13 cellular contexts compared by ENCODE assay signal in genomic region chr6:139249387-139249786, GRCh38. TPM values are rescaled to one million over a fixed set of nuclear protein-coding genes. Genes with fewer than 3 reads are reported as not detected.
DNase-seq lines count a peak whose midpoint lies in the region; ATAC-seq and TF ChIP-seq lines count a peak whose summit lies in the region.
"Had no signal": no experiment of that assay in that cellular context is flagged by ENCODE, and none has a peak within 500 bp of the region (broad histone marks: within the 10 kb centered on the region; RNA-seq: fewer than 3 reads in every experiment).

No MANE protein-coding gene starts in this region.

- peaks cover 59% of the 10 kb centered on the region for H3K4me1 Mint-ChIP-seq in stimulated activated naive CD8-positive, alpha-beta T cell treated with anti-CD3 and anti-CD28 coated beads, Interleukin-15, Interleukin-2, amounts not matched to agents 100 ng/mL and 50 ng/mL, for 24 hours (ENCODE audit: low read depth)

- H3K27me3 Mint-ChIP-seq in stimulated activated naive CD8-positive, alpha-beta T cell treated with anti-CD3 and anti-CD28 coated beads, Interleukin-15, Interleukin-2, amounts not matched to agents 100 ng/mL and 50 ng/mL, for 24 hours: no peaks in the 10 kb centered on the region

- H3K27ac ChIP-seq in right atrium auricular region: peak overlapping the region in 1 of 2 donors; percentile 86
- H3K27ac ChIP-seq: WERI-Rb-1 had no signal

- H3K4me3 ChIP-seq in right atrium auricular region (no peak overlapping the region), epithelial cell of proximal tubule (ENCODE audit: low read depth, low read length) (no peak overlapping the region)

- H3K4me3 Mint-ChIP-seq in stimulated activated naive CD8-positive, alpha-beta T cell treated with anti-CD3 and anti-CD28 coated beads, Interleukin-15, Interleukin-2, amounts not matched to agents 100 ng/mL and 50 ng/mL, for 24 hours: no peak overlapping the region
- H3K4me3 Mint-ChIP-seq: brain had no signal

- H3K27me3 ChIP-seq in right atrium auricular region: no peaks in the 10 kb centered on the region

- intact Hi-C loops in left cardiac atrium (cut with DNase I): no loop called here

- peak; percentile 13 to 75 for ATAC-seq in left cardiac atrium
- ATAC-seq in SK-N-SH treated with all-trans-retinoic acid at 6 μM for 48 hours: no peak

- TF ChIP-seq CTCF in right atrium auricular region (IDR thresholded peaks at IDR 0.05): no peak
- peak; percentile 1 for TF ChIP-seq CTCF in epithelial cell of proximal tubule (conservative IDR thresholded peaks at IDR 0.05; ENCODE audit: low read depth, low read length)

- no peaks in the 10 kb centered on the region for H3K36me3 Mint-ChIP-seq in stimulated activated naive CD8-positive, alpha-beta T cell treated with anti-CD3 and anti-CD28 coated beads, Interleukin-15, Interleukin-2, amounts not matched to agents 100 ng/mL and 50 ng/mL, for 24 hours (ENCODE audit: low read depth)
- H3K36me3 Mint-ChIP-seq: brain had no signal

- H3K27ac Mint-ChIP-seq in stimulated activated naive CD8-positive, alpha-beta T cell treated with anti-CD3 and anti-CD28 coated beads, Interleukin-15, Interleukin-2, amounts not matched to agents 100 ng/mL and 50 ng/mL, for 24 hours: peak overlapping the region; percentile 69

- H3K4me1 ChIP-seq in right atrium auricular region: peaks cover 0 to 27% of the 10 kb centered on the region in 2 donors

- no peaks in the 10 kb centered on the region for H3K9me3 ChIP-seq in right atrium auricular region

- DNase-seq in left cardiac atrium (no peak), right atrium auricular region (ENCODE audit: low spot score) (no peak), epithelial cell of proximal tubule (ENCODE audit: low read depth) (no peak), germinal center (ENCODE audit: low spot score) (no peak), HT-29 (ENCODE audit: low spot score) (no peak)
- peak; percentile 34 to 35 for DNase-seq in activated CD4-positive, alpha-beta T cell treated with anti-CD3 and anti-CD28 coated beads, Interleukin-2, amount 50 U/mL, for 4 hours
- DNase-seq: GOT3, NCI-H2227 treated with DMSO at 0.1 percent for 48 hours, RPMI8226, WERI-Rb-1 had no signal

- H3K36me3 ChIP-seq in right atrium auricular region: peaks cover 18% of the 10 kb centered on the region
- H3K36me3 ChIP-seq: WERI-Rb-1 had no signal

- no peaks in the 10 kb centered on the region for H3K9me3 Mint-ChIP-seq in stimulated activated naive CD8-positive, alpha-beta T cell treated with anti-CD3 and anti-CD28 coated beads, Interleukin-15, Interleukin-2, amounts not matched to agents 100 ng/mL and 50 ng/mL, for 24 hours
- H3K9me3 Mint-ChIP-seq: brain had no signal

TF ChIP-seq in SK-N-SH treated with all-trans-retinoic acid at 6 μM for 48 hours, 23 proteins besides CTCF, POLR2A, EP300 and RAD21 (continues in another document):
- TF ChIP-seq ZNF70 (CRISPR knock-in tag; IDR thresholded peaks at IDR 0.05) (no peak), RARB (CRISPR knock-in tag; IDR thresholded peaks at IDR 0.05) (no peak), BACH2 (CRISPR knock-in tag; IDR thresholded peaks at IDR 0.05; ENCODE audit: borderline replicate concordance) (no peak), TOX (CRISPR knock-in tag; IDR thresholded peaks at IDR 0.05; ENCODE audit: borderline replicate concordance) (no peak), ISL1 (CRISPR knock-in tag; IDR thresholded peaks at IDR 0.05) (no peak), ZNF565 (CRISPR knock-in tag; conservative IDR thresholded peaks at IDR 0.05; ENCODE audit: low read depth) (no peak), ESRRG (CRISPR knock-in tag; IDR thresholded peaks at IDR 0.05) (no peak), ZFP30 (CRISPR knock-in tag; IDR thresholded peaks at IDR 0.05) (no peak), TCF4 (CRISPR knock-in tag; IDR thresholded peaks at IDR 0.05; ENCODE audit: borderline replicate concordance) (no peak), ZNF8 (CRISPR knock-in tag; IDR thresholded peaks at IDR 0.05) (no peak), PPARA (CRISPR knock-in tag; IDR thresholded peaks at IDR 0.05; ENCODE audit: borderline replicate concordance) (no peak), ZFP3 (CRISPR knock-in tag; IDR thresholded peaks at IDR 0.05) (no peak), ZC3H10 (CRISPR knock-in tag; IDR thresholded peaks at IDR 0.05) (no peak), GLIS3 (CRISPR knock-in tag; IDR thresholded peaks at IDR 0.05) (no peak), CSDC2 (CRISPR knock-in tag; IDR thresholded peaks at IDR 0.05) (no peak)
- TF ChIP-seq, protein P1, sequence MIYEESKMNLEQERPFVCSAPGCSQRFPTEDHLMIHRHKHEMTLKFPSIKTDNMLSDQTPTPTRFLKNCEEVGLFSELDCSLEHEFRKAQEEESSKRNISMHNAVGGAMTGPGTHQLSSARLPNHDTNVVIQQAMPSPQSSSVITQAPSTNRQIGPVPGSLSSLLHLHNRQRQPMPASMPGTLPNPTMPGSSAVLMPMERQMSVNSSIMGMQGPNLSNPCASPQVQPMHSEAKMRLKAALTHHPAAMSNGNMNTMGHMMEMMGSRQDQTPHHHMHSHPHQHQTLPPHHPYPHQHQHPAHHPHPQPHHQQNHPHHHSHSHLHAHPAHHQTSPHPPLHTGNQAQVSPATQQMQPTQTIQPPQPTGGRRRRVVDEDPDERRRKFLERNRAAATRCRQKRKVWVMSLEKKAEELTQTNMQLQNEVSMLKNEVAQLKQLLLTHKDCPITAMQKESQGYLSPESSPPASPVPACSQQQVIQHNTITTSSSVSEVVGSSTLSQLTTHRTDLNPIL (CRISPR knock-in tag; IDR thresholded peaks at IDR 0.05; ENCODE audit: low read depth): no peak
- TF ChIP-seq, protein P2, sequence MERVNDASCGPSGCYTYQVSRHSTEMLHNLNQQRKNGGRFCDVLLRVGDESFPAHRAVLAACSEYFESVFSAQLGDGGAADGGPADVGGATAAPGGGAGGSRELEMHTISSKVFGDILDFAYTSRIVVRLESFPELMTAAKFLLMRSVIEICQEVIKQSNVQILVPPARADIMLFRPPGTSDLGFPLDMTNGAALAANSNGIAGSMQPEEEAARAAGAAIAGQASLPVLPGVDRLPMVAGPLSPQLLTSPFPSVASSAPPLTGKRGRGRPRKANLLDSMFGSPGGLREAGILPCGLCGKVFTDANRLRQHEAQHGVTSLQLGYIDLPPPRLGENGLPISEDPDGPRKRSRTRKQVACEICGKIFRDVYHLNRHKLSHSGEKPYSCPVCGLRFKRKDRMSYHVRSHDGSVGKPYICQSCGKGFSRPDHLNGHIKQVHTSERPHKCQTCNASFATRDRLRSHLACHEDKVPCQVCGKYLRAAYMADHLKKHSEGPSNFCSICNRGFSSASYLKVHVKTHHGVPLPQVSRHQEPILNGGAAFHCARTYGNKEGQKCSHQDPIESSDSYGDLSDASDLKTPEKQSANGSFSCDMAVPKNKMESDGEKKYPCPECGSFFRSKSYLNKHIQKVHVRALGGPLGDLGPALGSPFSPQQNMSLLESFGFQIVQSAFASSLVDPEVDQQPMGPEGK (CRISPR knock-in tag; IDR thresholded peaks at IDR 0.05; ENCODE audit: borderline replicate concordance): no peak
- TF ChIP-seq, protein P3, sequence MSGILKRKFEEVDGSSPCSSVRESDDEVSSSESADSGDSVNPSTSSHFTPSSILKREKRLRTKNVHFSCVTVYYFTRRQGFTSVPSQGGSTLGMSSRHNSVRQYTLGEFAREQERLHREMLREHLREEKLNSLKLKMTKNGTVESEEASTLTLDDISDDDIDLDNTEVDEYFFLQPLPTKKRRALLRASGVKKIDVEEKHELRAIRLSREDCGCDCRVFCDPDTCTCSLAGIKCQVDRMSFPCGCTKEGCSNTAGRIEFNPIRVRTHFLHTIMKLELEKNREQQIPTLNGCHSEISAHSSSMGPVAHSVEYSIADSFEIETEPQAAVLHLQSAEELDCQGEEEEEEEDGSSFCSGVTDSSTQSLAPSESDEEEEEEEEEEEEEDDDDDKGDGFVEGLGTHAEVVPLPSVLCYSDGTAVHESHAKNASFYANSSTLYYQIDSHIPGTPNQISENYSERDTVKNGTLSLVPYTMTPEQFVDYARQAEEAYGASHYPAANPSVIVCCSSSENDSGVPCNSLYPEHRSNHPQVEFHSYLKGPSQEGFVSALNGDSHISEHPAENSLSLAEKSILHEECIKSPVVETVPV (CRISPR knock-in tag; IDR thresholded peaks at IDR 0.05): no peak
- TF ChIP-seq, protein P4, sequence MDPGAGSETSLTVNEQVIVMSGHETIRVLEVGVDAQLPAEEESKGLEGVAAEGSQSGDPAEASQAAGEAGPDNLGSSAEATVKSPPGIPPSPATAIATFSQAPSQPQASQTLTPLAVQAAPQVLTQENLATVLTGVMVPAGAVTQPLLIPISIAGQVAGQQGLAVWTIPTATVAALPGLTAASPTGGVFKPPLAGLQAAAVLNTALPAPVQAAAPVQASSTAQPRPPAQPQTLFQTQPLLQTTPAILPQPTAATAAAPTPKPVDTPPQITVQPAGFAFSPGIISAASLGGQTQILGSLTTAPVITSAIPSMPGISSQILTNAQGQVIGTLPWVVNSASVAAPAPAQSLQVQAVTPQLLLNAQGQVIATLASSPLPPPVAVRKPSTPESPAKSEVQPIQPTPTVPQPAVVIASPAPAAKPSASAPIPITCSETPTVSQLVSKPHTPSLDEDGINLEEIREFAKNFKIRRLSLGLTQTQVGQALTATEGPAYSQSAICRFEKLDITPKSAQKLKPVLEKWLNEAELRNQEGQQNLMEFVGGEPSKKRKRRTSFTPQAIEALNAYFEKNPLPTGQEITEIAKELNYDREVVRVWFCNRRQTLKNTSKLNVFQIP (CRISPR knock-in tag; IDR thresholded peaks at IDR 0.05; ENCODE audit: borderline replicate concordance, low read depth): no peak

RNA-seq across cellular contexts. Expression of gene TXLNB, which starts 42.4 kb away (rescaled TPM):
- total RNA-seq in left cardiac atrium: 10 to 100 TPM; 52.4 to 60.4 TPM
- total RNA-seq in right atrium auricular region: 100 to 1,000 TPM in 1 of 2 donors, 10 to 100 TPM in 1; 74.7 to 132 TPM
- total RNA-seq in epithelial cell of proximal tubule: not detected in 2 replicates
- total RNA-seq in HT-29 (2014; rRNA removed; shearing (Covaris generic)): not detected in 2 replicates

Comparison
In these comparisons a context has a peak if more than half of its experiments do, and no peak if none do; other contexts are left out.
1. DNase-seq: peak in activated CD4-positive, alpha-beta T cell treated with anti-CD3 and anti-CD28 coated beads, Interleukin-2, amount 50 U/mL, for 4 hours (2 of 2); none in left cardiac atrium (single experiment), right atrium auricular region (single experiment), epithelial cell of proximal tubule (single experiment), germinal center (single experiment) and HT-29 (single experiment).
2. RNA of gene TXLNB, which starts 42.4 kb away (total RNA-seq): 74.7 to 132 TPM in right atrium auricular region and 52.4 to 60.4 TPM in left cardiac atrium; not detected in epithelial cell of proximal tubule and not detected in HT-29; every median in the first group is over 10 times any median in the second.